In the genomic region with DNA sequence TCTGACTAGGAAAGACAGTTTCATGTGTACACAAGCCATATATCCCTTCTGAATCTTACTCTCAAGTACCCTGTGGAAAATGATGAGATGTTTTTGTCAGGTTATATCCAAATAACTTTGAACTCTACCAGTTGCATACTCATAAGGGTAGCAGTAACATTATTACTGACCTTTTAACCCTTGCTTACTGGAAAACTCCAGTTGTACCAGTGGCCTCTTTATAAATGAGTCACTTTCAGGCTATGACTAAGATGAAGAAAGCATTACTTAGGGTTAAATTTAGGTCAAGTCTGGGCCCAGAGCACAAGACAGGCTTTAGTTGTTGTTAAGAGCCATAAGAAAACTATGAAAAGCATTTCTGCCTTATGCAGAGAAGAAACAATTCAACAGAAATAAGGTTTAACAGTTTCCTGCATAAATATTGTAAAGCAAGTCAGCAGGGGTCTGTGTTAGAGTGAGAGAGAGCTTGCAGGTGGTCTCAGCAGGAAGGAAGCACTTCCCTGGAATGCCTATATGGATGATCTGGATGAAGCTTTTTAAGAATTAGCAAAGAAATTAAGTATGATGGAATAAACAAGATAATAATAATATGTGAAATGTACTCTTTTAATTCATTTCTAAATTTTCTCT, we compare ENCODE assay signal across 9 cellular contexts.
DNase-seq lines count a peak whose midpoint lies in the region; ATAC-seq and TF ChIP-seq lines count a peak whose summit lies in the region.
"Had no signal": no experiment of that assay in that cellular context is flagged by ENCODE, and none has a peak within 500 bp of the region (broad histone marks: within the 10 kb centered on the region; RNA-seq: fewer than 3 reads in every experiment).

No MANE protein-coding gene starts in this region.

- CTCF ChIA-PET in CD4-positive, alpha-beta memory T cell (lab: Charles Lee; ENCODE audit: partially characterized antibody): interaction anchor here (0.6 to 5.2 kb wide), 10 partner anchors 13 to 608 kb away, joined by 3 to 83 read pairs (median 11); a partner anchor contains a TSS
- CTCF ChIA-PET in SK-N-SH (lab: Yijun Ruan, JAX): interaction anchor here (1.3 to 3.6 kb wide), 3 partner anchors 126 to 465 kb away, joined by 5 to 65 read pairs (median 24); a partner anchor contains a TSS

- H3K4me1 ChIP-seq in CD4-positive, alpha-beta memory T cell (ENCODE audit: insufficient read depth, low read length): peaks cover 55% of the 10 kb centered on the region
- H3K4me1 ChIP-seq in SK-N-SH (ENCODE audit: control insufficient read depth in 1 of 2, insufficient read depth in 2 of 2, low read depth in 1 of 2, low read length in 1 of 2) (peaks cover 16 to 19% of the 10 kb centered on the region in 2 experiments; a peak in 3 of 4 replicates), lower lobe of right lung (no peaks in the 10 kb centered on the region)

- peaks cover 29 to 49% (median 38%) of the 10 kb centered on the region in 4 donors for H3K4me1 Mint-ChIP-seq in CD4-positive, alpha-beta memory T cell

- ATAC-seq in GM19372 (IDR thresholded peaks at IDR 0.05; ENCODE audit: low read depth, unreplicated experiment) (peak; percentile 96), HG03196 (IDR thresholded peaks at IDR 0.05; ENCODE audit: unreplicated experiment) (peak; percentile 100), lower lobe of right lung (no peak)

- peak overlapping the region; percentile 67 to 89 (median 83) for H3K27ac Mint-ChIP-seq in CD4-positive, alpha-beta memory T cell
- H3K27ac Mint-ChIP-seq: memory B cell had no signal

- no peaks in the 10 kb centered on the region for H3K27me3 ChIP-seq in CD4-positive, alpha-beta memory T cell (ENCODE audit: insufficient read depth, low read length)
- H3K27me3 ChIP-seq in SK-N-SH (ENCODE audit: insufficient read depth) (no peaks in the 10 kb centered on the region), lower lobe of right lung (ENCODE audit: low read depth) (no peaks in the 10 kb centered on the region)

- peaks cover 1 to 4% of the 10 kb centered on the region in 2 donors for H3K36me3 Mint-ChIP-seq in CD4-positive, alpha-beta memory T cell
- H3K36me3 Mint-ChIP-seq: memory B cell had no signal

- H2AFZ ChIP-seq in SK-N-SH (ENCODE audit: low read depth): no peak overlapping the region

- H3K4me3 Mint-ChIP-seq in CD4-positive, alpha-beta memory T cell: peak overlapping the region in 7 of 8 donors; percentile 17 to 75 (median 47)
- H3K4me3 Mint-ChIP-seq: memory B cell had no signal

- no peak overlapping the region for H3K4me3 ChIP-seq in CD4-positive, alpha-beta memory T cell (ENCODE audit: low read length in 2 of 2)
- H3K4me3 ChIP-seq in SK-N-SH (ENCODE audit: low read depth in 2 of 2, low read length in 1 of 2) (no peak overlapping the region), lower lobe of right lung (no peak overlapping the region)

- H4K20me1 ChIP-seq in SK-N-SH (ENCODE audit: insufficient read depth): no peaks in the 10 kb centered on the region

- no peaks in the 10 kb centered on the region for H3K9me2 ChIP-seq in SK-N-SH

- H3F3A ChIP-seq in SK-N-SH (replicated peaks; ENCODE audit: insufficient read depth): peaks cover 3% of the 10 kb centered on the region

- H3K27ac ChIP-seq in CD4-positive, alpha-beta memory T cell (ENCODE audit: low read depth, low read length): no peak overlapping the region
- peak overlapping the region; percentile 58 to 91 for H3K27ac ChIP-seq in SK-N-SH (ENCODE audit: low read depth in 2 of 2, low read length in 1 of 2)
- no peak overlapping the region for H3K27ac ChIP-seq in lower lobe of right lung

- TF ChIP-seq CTCF in SK-N-SH (IDR thresholded peaks at IDR 0.05) (no peak), lower lobe of right lung (IDR thresholded peaks at IDR 0.05) (no peak)

- POLR2A ChIA-PET in CD4-positive, alpha-beta memory T cell (lab: Charles Lee; ENCODE audit: partially characterized antibody): interaction anchor here (1.1 to 6.8 kb wide), 10 partner anchors 14 to 355 kb away, joined by 3 to 92 read pairs (median 11); a partner anchor contains a TSS
- POLR2A ChIA-PET in SK-N-SH (lab: Yijun Ruan, JAX): no interaction called here

- H3K9me3 ChIP-seq in CD4-positive, alpha-beta memory T cell (ENCODE audit: control insufficient read depth in 1 of 2, low read length in 2 of 2): no peaks in the 10 kb centered on the region
- H3K9me3 ChIP-seq in SK-N-SH (no peaks in the 10 kb centered on the region), lower lobe of right lung (no peaks in the 10 kb centered on the region)

- H3K36me3 ChIP-seq in CD4-positive, alpha-beta memory T cell (ENCODE audit: insufficient read depth, low read length): no peaks in the 10 kb centered on the region
- no peaks in the 10 kb centered on the region for H3K36me3 ChIP-seq in SK-N-SH (replicated peaks in 1 of 2; ENCODE audit: control insufficient read depth in 1 of 2, insufficient read depth in 2 of 2, low read length in 1 of 2)
- H3K36me3 ChIP-seq in lower lobe of right lung: no peaks in the 10 kb centered on the region

- no peaks in the 10 kb centered on the region for H3K79me2 ChIP-seq in SK-N-SH (ENCODE audit: insufficient read depth)

- peak in 1 of 5 donors; percentile 44 for DNase-seq in CD4-positive, alpha-beta memory T cell
- DNase-seq in SK-N-SH (no peak), glomerular visceral epithelial cell (ENCODE audit: extremely low spot score) (peak; percentile 69), NAMALWA (ENCODE audit: low spot score) (no peak), lower lobe of right lung (no peak), C1 segment of cervical spinal cord (lab: John Stamatoyannopoulos, UW) (no peak)

- H3K4me2 ChIP-seq in SK-N-SH: peak overlapping the region; percentile 7; the same call in 1 of the 2 replicates

- peaks cover 0 to 14% (median 0%) of the 10 kb centered on the region in 8 donors for H3K9me3 Mint-ChIP-seq in CD4-positive, alpha-beta memory T cell
- H3K9me3 Mint-ChIP-seq: memory B cell had no signal

- peak in 1 of 2 experiments; percentile 86; a peak in 2 of 4 replicates for TF ChIP-seq EP300 in SK-N-SH (IDR thresholded peaks at IDR 0.05; ENCODE audit: borderline replicate concordance in 1 of 2, low read depth in 1 of 2, low read length in 1 of 2)

- 0 out of 2 replicates have a peak, but pooled peaks have one; percentile 9 for TF ChIP-seq RAD21 in SK-N-SH (IDR thresholded peaks at IDR 0.05; ENCODE audit: low read length)

- H3K9ac ChIP-seq in SK-N-SH: no peak overlapping the region; the same call in 1 of the 2 replicates

- no peaks in the 10 kb centered on the region for H3K27me3 Mint-ChIP-seq in CD4-positive, alpha-beta memory T cell

- intact Hi-C loops in CD4-positive, alpha-beta memory T cell (cut with micrococcal nuclease): loop anchor here (2.0 to 5.0 kb wide), 2 partner anchors 16 to 115 kb away; no protein-coding TSS in a partner anchor
- intact Hi-C loops in lower lobe of right lung (cut with DNase I): loop anchor here (10.0 kb wide), 1 partner anchor 358 kb away; no protein-coding TSS in a partner anchor

TF ChIP-seq in SK-N-SH, 30 proteins besides CTCF, POLR2A, EP300 and RAD21 (continues in another document):
- TF ChIP-seq TAF1 (IDR thresholded peaks at IDR 0.05; ENCODE audit: borderline replicate concordance, low read depth, low read length): no peak
- TF ChIP-seq, protein P1, sequence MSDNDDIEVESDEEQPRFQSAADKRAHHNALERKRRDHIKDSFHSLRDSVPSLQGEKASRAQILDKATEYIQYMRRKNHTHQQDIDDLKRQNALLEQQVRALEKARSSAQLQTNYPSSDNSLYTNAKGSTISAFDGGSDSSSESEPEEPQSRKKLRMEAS (IDR thresholded peaks at IDR 0.05; ENCODE audit: low read depth): peak; percentile 38; the same call in 1 of the 2 replicates
- TF ChIP-seq, protein P2, sequence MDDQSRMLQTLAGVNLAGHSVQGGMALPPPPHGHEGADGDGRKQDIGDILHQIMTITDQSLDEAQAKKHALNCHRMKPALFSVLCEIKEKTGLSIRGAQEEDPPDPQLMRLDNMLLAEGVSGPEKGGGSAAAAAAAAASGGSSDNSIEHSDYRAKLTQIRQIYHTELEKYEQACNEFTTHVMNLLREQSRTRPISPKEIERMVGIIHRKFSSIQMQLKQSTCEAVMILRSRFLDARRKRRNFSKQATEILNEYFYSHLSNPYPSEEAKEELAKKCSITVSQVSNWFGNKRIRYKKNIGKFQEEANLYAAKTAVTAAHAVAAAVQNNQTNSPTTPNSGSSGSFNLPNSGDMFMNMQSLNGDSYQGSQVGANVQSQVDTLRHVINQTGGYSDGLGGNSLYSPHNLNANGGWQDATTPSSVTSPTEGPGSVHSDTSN (IDR thresholded peaks at IDR 0.05): no peak; the same call in 1 of the 2 replicates
- TF ChIP-seq SIN3A (IDR thresholded peaks at IDR 0.05; ENCODE audit: borderline replicate concordance, low read depth, low read length): no peak
- TF ChIP-seq, protein P3, sequence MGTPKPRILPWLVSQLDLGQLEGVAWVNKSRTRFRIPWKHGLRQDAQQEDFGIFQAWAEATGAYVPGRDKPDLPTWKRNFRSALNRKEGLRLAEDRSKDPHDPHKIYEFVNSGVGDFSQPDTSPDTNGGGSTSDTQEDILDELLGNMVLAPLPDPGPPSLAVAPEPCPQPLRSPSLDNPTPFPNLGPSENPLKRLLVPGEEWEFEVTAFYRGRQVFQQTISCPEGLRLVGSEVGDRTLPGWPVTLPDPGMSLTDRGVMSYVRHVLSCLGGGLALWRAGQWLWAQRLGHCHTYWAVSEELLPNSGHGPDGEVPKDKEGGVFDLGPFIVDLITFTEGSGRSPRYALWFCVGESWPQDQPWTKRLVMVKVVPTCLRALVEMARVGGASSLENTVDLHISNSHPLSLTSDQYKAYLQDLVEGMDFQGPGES (IDR thresholded peaks at IDR 0.05; ENCODE audit: low read depth, low read length): no peak
- TF ChIP-seq RFX5 (IDR thresholded peaks at IDR 0.05; ENCODE audit: low read length): no peak
- no peak for TF ChIP-seq GATA2 (CRISPR knock-in tag; IDR thresholded peaks at IDR 0.05)
- TF ChIP-seq FOSL2 (IDR thresholded peaks at IDR 0.05; ENCODE audit: borderline replicate concordance, low read depth): peak; percentile 99
- TF ChIP-seq TEAD4 (IDR thresholded peaks at IDR 0.05; ENCODE audit: borderline replicate concordance, insufficient read depth): peak; percentile 82; the same call in 1 of the 2 replicates
- no peak for TF ChIP-seq CHD2 (IDR thresholded peaks at IDR 0.05; ENCODE audit: low read length, partially characterized antibody)
- no peak; the same call in 1 of the 2 replicates for TF ChIP-seq FOXM1 (IDR thresholded peaks at IDR 0.05; ENCODE audit: low read depth)
- TF ChIP-seq MXI1 (IDR thresholded peaks at IDR 0.05; ENCODE audit: low read depth, low read length): no peak
- no peak for TF ChIP-seq YY1 (IDR thresholded peaks at IDR 0.05; ENCODE audit: low read depth)
- TF ChIP-seq, protein P4, sequence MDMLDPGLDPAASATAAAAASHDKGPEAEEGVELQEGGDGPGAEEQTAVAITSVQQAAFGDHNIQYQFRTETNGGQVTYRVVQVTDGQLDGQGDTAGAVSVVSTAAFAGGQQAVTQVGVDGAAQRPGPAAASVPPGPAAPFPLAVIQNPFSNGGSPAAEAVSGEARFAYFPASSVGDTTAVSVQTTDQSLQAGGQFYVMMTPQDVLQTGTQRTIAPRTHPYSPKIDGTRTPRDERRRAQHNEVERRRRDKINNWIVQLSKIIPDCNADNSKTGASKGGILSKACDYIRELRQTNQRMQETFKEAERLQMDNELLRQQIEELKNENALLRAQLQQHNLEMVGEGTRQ (IDR thresholded peaks at IDR 0.05; ENCODE audit: borderline replicate concordance, low read depth, low read length): no peak

Comparison
In these comparisons a context has a peak if more than half of its experiments do, and no peak if none do; other contexts are left out.
1. H3K27ac ChIP-seq: peak in SK-N-SH (2 of 2); none in CD4-positive, alpha-beta memory T cell (single experiment) and lower lobe of right lung (single experiment).
2. ATAC-seq: peak in GM19372 (single experiment) and HG03196 (single experiment); none in lower lobe of right lung (0 of 2).